Comparison of ENCODE assay signal across 14 cellular contexts in genomic region chr11:34570584-34570983, GRCh38. TPM values are rescaled to one million over a fixed set of nuclear protein-coding genes. Genes with fewer than 3 reads are reported as not detected.
DNase-seq lines count a peak whose midpoint lies in the region; TF ChIP-seq lines count a peak whose summit lies in the region.
"Had no signal": no experiment of that assay in that cellular context is flagged by ENCODE, and none has a peak within 500 bp of the region (broad histone marks: within the 10 kb centered on the region; RNA-seq: fewer than 3 reads in every experiment).

No MANE protein-coding gene starts in this region.

- TF ChIP-seq CTCF in GM10248 (IDR thresholded peaks at IDR 0.05; ENCODE audit: control extremely low read depth, extremely low read depth, low read depth, missing control alignments) = no peak

- no peaks in the 10 kb centered on the region for H3K9me3 ChIP-seq in effector memory CD4-positive, alpha-beta T cell (ENCODE audit: control insufficient read depth, low read length)
- H3K9me3 ChIP-seq: right lobe of liver had no signal

- no peaks in the 10 kb centered on the region for H3K9me3 Mint-ChIP-seq in T-helper 2 cell treated with Interferon-gamma antibody and Interleukin-4, amounts not matched to agents 5 μg/mL and 100 μg/mL, for 36 hours
- H3K9me3 Mint-ChIP-seq: CD4-positive, CD25-positive, alpha-beta regulatory T cell; stimulated activated memory B cell treated with anti-CD40 and anti-IgM and Interleukin-4, amounts not matched to agents 10 μg/mL and 1 μg/mL and 100 μg/mL, for 72 hours had no signal

- no peak overlapping the region for H3K27ac ChIP-seq in effector memory CD4-positive, alpha-beta T cell (ENCODE audit: insufficient read depth, low read length, poor library complexity, severe bottlenecking)
- H3K27ac ChIP-seq: right lobe of liver, VCaP had no signal

- POLR2A ChIA-PET in GM10248 (lab: Yijun Ruan, JAX) = no interaction called here

- no peak overlapping the region for H3K4me3 Mint-ChIP-seq in T-helper 2 cell treated with Interferon-gamma antibody and Interleukin-4, amounts not matched to agents 5 μg/mL and 100 μg/mL, for 36 hours
- H3K4me3 Mint-ChIP-seq: CD4-positive, CD25-positive, alpha-beta regulatory T cell; stimulated activated memory B cell treated with anti-CD40 and anti-IgM and Interleukin-4, amounts not matched to agents 10 μg/mL and 1 μg/mL and 100 μg/mL, for 72 hours had no signal

- no peaks in the 10 kb centered on the region for H3K36me3 ChIP-seq in effector memory CD4-positive, alpha-beta T cell (ENCODE audit: control insufficient read depth, insufficient read depth, low read length)
- H3K36me3 ChIP-seq: right lobe of liver had no signal

- H3K27ac Mint-ChIP-seq in T-helper 2 cell treated with Interferon-gamma antibody and Interleukin-4, amounts not matched to agents 5 μg/mL and 100 μg/mL, for 36 hours = no peak overlapping the region
- H3K27ac Mint-ChIP-seq: CD4-positive, CD25-positive, alpha-beta regulatory T cell; stimulated activated memory B cell treated with anti-CD40 and anti-IgM and Interleukin-4, amounts not matched to agents 10 μg/mL and 1 μg/mL and 100 μg/mL, for 72 hours had no signal

- CTCF ChIA-PET in GM10248 (lab: Yijun Ruan, JAX) = interaction anchor here (0.7 to 2.4 kb wide), 3 partner anchors 9 to 15 kb away, joined by 3 to 6 read pairs (median 4); no protein-coding TSS in a partner anchor

- H3K4me1 ChIP-seq in effector memory CD4-positive, alpha-beta T cell (ENCODE audit: control insufficient read depth, insufficient read depth, low read length, poor library complexity, severe bottlenecking) = no peaks in the 10 kb centered on the region
- H3K4me1 ChIP-seq: right lobe of liver had no signal

- peak; percentile 42 for DNase-seq in DMS79 (lab: John Stamatoyannopoulos, UW)
- peak; percentile 36 for DNase-seq in HT-29 (ENCODE audit: low spot score)
- DNase-seq in T-helper 2 cell treated with Interferon-gamma antibody and Interleukin-4, amounts not matched to agents 5 μg/mL and 100 μg/mL, for 36 hours (ENCODE audit: low spot score) = peak; percentile 16
- DNase-seq in islet precursor cell = peak; percentile 57
- no peak for DNase-seq in amniotic stem cell (lab: John Stamatoyannopoulos, UW)
- no peak for DNase-seq in effector memory CD4-positive, alpha-beta T cell
- no peak for DNase-seq in posterior vena cava (ENCODE audit: low spot score)
- no peak for DNase-seq in GM10248 (ENCODE audit: extremely low spot score)
- DNase-seq: CD4-positive, CD25-positive, alpha-beta regulatory T cell; mesendoderm; right lobe of liver had no signal

- H3K4me3 ChIP-seq in effector memory CD4-positive, alpha-beta T cell (ENCODE audit: insufficient read depth, low read depth, low read length, poor library complexity, severe bottlenecking) = no peak overlapping the region
- H3K4me3 ChIP-seq: right lobe of liver had no signal

- peaks cover 21% of the 10 kb centered on the region for H3K27me3 Mint-ChIP-seq in T-helper 2 cell treated with Interferon-gamma antibody and Interleukin-4, amounts not matched to agents 5 μg/mL and 100 μg/mL, for 36 hours (ENCODE audit: low read depth)

- H3K36me3 Mint-ChIP-seq in T-helper 2 cell treated with Interferon-gamma antibody and Interleukin-4, amounts not matched to agents 5 μg/mL and 100 μg/mL, for 36 hours (ENCODE audit: low read depth) = no peaks in the 10 kb centered on the region
- H3K36me3 Mint-ChIP-seq: CD4-positive, CD25-positive, alpha-beta regulatory T cell; stimulated activated memory B cell treated with anti-CD40 and anti-IgM and Interleukin-4, amounts not matched to agents 10 μg/mL and 1 μg/mL and 100 μg/mL, for 72 hours had no signal

- peaks cover 5% of the 10 kb centered on the region for H3K4me1 Mint-ChIP-seq in T-helper 2 cell treated with Interferon-gamma antibody and Interleukin-4, amounts not matched to agents 5 μg/mL and 100 μg/mL, for 36 hours (ENCODE audit: low read depth)
- H3K4me1 Mint-ChIP-seq: CD4-positive, CD25-positive, alpha-beta regulatory T cell; stimulated activated memory B cell treated with anti-CD40 and anti-IgM and Interleukin-4, amounts not matched to agents 10 μg/mL and 1 μg/mL and 100 μg/mL, for 72 hours had no signal

- intact Hi-C loops in posterior vena cava (cut with DNase I) = no loop called here

- H3K27me3 ChIP-seq in effector memory CD4-positive, alpha-beta T cell (replicated peaks; ENCODE audit: control insufficient read depth, insufficient read depth, low read length, poor library complexity, severe bottlenecking) = peaks cover under 1% of the 10 kb centered on the region
- H3K27me3 ChIP-seq: right lobe of liver had no signal

RNA-seq across cellular contexts. Expression of gene EHF, which starts 50.3 kb away (rescaled TPM):
- total RNA-seq in HT-29 (2014; rRNA removed; shearing (Covaris generic)) = 258 and 320 TPM in 2 replicates
- not detected for total RNA-seq in posterior vena cava
- total RNA-seq: CD4-positive, CD25-positive, alpha-beta regulatory T cell; dermis microvascular lymphatic vessel endothelial cell had no signal

RNA-seq across cellular contexts. Expression of gene ELF5, which starts 57.0 kb away (rescaled TPM):
- total RNA-seq in HT-29 (2014; rRNA removed; shearing (Covaris generic)) = 1.3 and 1.6 TPM in 2 replicates
- total RNA-seq in posterior vena cava = not detected
- total RNA-seq: CD4-positive, CD25-positive, alpha-beta regulatory T cell; dermis microvascular lymphatic vessel endothelial cell had no signal

Comparison
In these comparisons a context has a peak if more than half of its experiments do, and no peak if none do; other contexts are left out.
1. DNase-seq: peak in DMS79 (single experiment), HT-29 (single experiment), T-helper 2 cell treated with Interferon-gamma antibody and Interleukin-4, amounts not matched to agents 5 μg/mL and 100 μg/mL, for 36 hours (single experiment) and islet precursor cell (single experiment); none in amniotic stem cell (single experiment), effector memory CD4-positive, alpha-beta T cell (0 of 3), posterior vena cava (single experiment) and GM10248 (single experiment).
2. RNA of gene EHF, which starts 50.3 kb away (total RNA-seq): 258 to 320 TPM in HT-29; not detected in posterior vena cava; every median in the first group is over 100 times any median in the second.